ENCODE assay signal across 14 cellular contexts in the genomic region with DNA sequence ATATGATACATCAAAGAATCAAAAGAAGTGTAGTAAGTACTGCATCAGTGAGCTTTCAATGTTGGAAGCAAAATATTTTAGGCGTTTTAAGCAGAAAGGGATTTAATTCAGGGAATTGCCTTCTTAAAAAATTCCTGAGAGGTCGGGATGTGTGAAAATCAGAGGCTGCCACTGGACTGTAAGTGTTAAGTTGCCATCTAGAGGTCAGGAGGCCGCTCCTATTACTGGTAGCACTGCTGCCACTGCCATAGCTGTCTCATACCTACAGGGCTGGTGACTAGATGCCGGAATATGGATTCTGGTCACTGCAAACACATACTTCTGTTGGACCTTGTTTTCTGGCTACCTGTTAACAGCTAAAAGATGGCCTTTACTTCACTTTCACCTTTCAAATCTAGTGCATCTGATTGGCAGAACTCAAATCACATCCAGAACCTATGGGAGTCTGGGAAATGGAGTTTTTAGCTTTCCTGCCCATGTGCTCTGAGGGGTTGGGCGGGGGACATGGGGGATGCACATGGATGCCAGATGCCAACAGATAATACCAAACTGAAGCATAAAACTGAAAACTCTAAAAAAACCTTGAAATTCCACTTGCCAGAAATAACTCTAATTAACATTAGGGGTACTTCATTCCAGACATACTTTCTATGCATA. TPM values are rescaled to one million over a fixed set of nuclear protein-coding genes. Genes with fewer than 3 reads are reported as not detected.
A peak's percentile ranks its signal among the peaks of the same experiment; 100 is the strongest.
DNase-seq lines count a peak whose midpoint lies in the region; ATAC-seq, FAIRE-seq and TF ChIP-seq lines count a peak whose summit lies in the region.
"Had no signal": no experiment of that assay in that cellular context is flagged by ENCODE, and none has a peak within 500 bp of the region (broad histone marks: within the 10 kb centered on the region; RNA-seq: fewer than 3 reads in every experiment).

No MANE protein-coding gene starts in this region.

- peak; percentile 86 for ATAC-seq in Right ventricle myocardium superior (ENCODE audit: poor library complexity)
- peak; percentile 90 for ATAC-seq in HepG2
- no peak for ATAC-seq in GM18858 (IDR thresholded peaks at IDR 0.05; ENCODE audit: unreplicated experiment)
- ATAC-seq: activated CD8-positive, alpha-beta T cell treated with anti-CD3 and anti-CD28 coated beads for 36 hours; activated T-helper 17 cell treated with anti-CD3 and anti-CD28 coated beads, Interleukin-2, amount 50 U/mL, for 72 hours had no signal

- CTCF ChIA-PET in HepG2 (lab: Yijun Ruan, JAX; ENCODE audit: low intra/inter-chr PET ratio, low total read pairs), result no interaction called here

- DNase-seq in Right ventricle myocardium superior (no peak), right atrium auricular region (ENCODE audit: low spot score) (no peak), SW480 (ENCODE audit: low spot score) (peak; percentile 24), HepG2 (ENCODE audit: low spot score) (peak; percentile 23), SIG-M5 (lab: John Stamatoyannopoulos, UW) (no peak), NCI-H2196 (lab: John Stamatoyannopoulos, UW; ENCODE audit: unreplicated experiment) (no peak)
- no peak for DNase-seq in activated CD4-positive, alpha-beta T cell treated with anti-CD3 and anti-CD28 coated beads for 4 hours
- DNase-seq: activated CD8-positive, alpha-beta T cell treated with anti-CD3 and anti-CD28 coated beads for 36 hours; NCI-H1694 treated with DMSO at 0.1 percent for 48 hours; NCI-H524 treated with DMSO at 0.1 percent for 48 hours; sigmoid colon; stimulated activated CD4-positive, alpha-beta T cell treated with anti-CD3 and anti-CD28 coated beads, Interleukin-4, amount 100 ng/mL, for 4 hours had no signal

- H3K27ac ChIP-seq in right atrium auricular region (no peak overlapping the region), HepG2 (ENCODE audit: extremely low read length, insufficient read depth, low read length) (no peak overlapping the region)
- H3K27ac ChIP-seq: sigmoid colon had no signal

- WGBS in HepG2 (ENCODE audit: low lambda C conversion rate), result 49% methylated on average over 5 of the region's 5 CpGs

- H3K4me3 ChIP-seq in right atrium auricular region, result no peak overlapping the region
- H3K4me3 ChIP-seq in HepG2 (replicated peaks in 1 of 3; ENCODE audit: insufficient read depth in 1 of 3, low read depth in 2 of 3, low read length in 3 of 3), result no peak overlapping the region
- H3K4me3 ChIP-seq: sigmoid colon had no signal

- H3K4me1 ChIP-seq in right atrium auricular region, result no peaks in the 10 kb centered on the region
- no peaks in the 10 kb centered on the region for H3K4me1 ChIP-seq in HepG2 (ENCODE audit: insufficient read depth, low read length)

- H3K9me3 ChIP-seq in right atrium auricular region, result no peaks in the 10 kb centered on the region
- H3K9me3 ChIP-seq in HepG2 (ENCODE audit: low read length), result no peaks in the 10 kb centered on the region
- H3K9me3 ChIP-seq: sigmoid colon had no signal

- TF ChIP-seq EP300 in HepG2 (IDR thresholded peaks at IDR 0.05; ENCODE audit: low read depth in 2 of 2, low read length in 2 of 2) (no peak), HepG2 (CRISPR knock-in tag; IDR thresholded peaks at IDR 0.05; ENCODE audit: borderline replicate concordance) (no peak)

- H4K20me1 ChIP-seq in HepG2 (ENCODE audit: insufficient read depth, low read length), result no peaks in the 10 kb centered on the region

- no peak for TF ChIP-seq POLR2A in HepG2 (IDR thresholded peaks at IDR 0.05; ENCODE audit: insufficient read depth in 1 of 2, low read depth in 2 of 2, low read length in 2 of 2)

- TF ChIP-seq CTCF in right atrium auricular region (IDR thresholded peaks at IDR 0.05) (no peak), HepG2 (CRISPR knock-in tag; IDR thresholded peaks at IDR 0.05) (peak; percentile 61)

- POLR2A ChIA-PET in HepG2 (lab: Yijun Ruan, JAX), result no interaction called here

- no peak overlapping the region for H3K9ac ChIP-seq in HepG2 (ENCODE audit: insufficient read depth, low read depth, low read length)

- BruUV-seq in HepG2 (replicated peaks; lab: Mats Ljungman, UMichigan), result no TSS peak

- no peaks in the 10 kb centered on the region for H3K27me3 ChIP-seq in right atrium auricular region
- no peaks in the 10 kb centered on the region for H3K27me3 ChIP-seq in HepG2 (ENCODE audit: control insufficient read depth in 1 of 2, insufficient read depth in 2 of 2, low read length in 2 of 2)
- H3K27me3 ChIP-seq: sigmoid colon had no signal

- no peak for FAIRE-seq in HepG2 (lab: Jason Lieb, UNC)

- H3K79me2 ChIP-seq in HepG2 (ENCODE audit: insufficient read depth, low read length), result no peaks in the 10 kb centered on the region

- H3K36me3 ChIP-seq in right atrium auricular region, result no peaks in the 10 kb centered on the region
- H3K36me3 ChIP-seq in HepG2 (replicated peaks in 1 of 2; ENCODE audit: control insufficient read depth in 1 of 2, insufficient read depth in 2 of 2, low read length in 2 of 2), result no peaks in the 10 kb centered on the region
- H3K36me3 ChIP-seq: sigmoid colon had no signal

- H2AFZ ChIP-seq in HepG2 (ENCODE audit: low read length), result no peak overlapping the region

- no peak overlapping the region for H3K4me2 ChIP-seq in HepG2 (ENCODE audit: low read depth, low read length)

- TF ChIP-seq RAD21 in HepG2 (CRISPR knock-in tag; IDR thresholded peaks at IDR 0.05), result no peak

- intact Hi-C loops in Right ventricle myocardium superior (cut with DNase I), result no loop called here
- intact Hi-C loops in HepG2 (cut with micrococcal nuclease; ENCODE audit: unreplicated experiment), result no loop called here

- in situ Hi-C loops in HepG2 (cut with HindIII; ENCODE audit: extremely low pct_ligation_motif_present, low pct_unique_long_range_greater_than_20kb), result no loop called here

TF ChIP-seq in HepG2, 621 proteins besides CTCF, POLR2A, EP300 and RAD21:
- TF ChIP-seq NR2F1 (CRISPR knock-in tag; IDR thresholded peaks at IDR 0.05), result no peak
- TF ChIP-seq PAF1 (CRISPR knock-in tag; IDR thresholded peaks at IDR 0.05), result no peak
- no peak for TF ChIP-seq EHMT2 (IDR thresholded peaks at IDR 0.05; ENCODE audit: borderline replicate concordance, low read depth, low read length)
- TF ChIP-seq STAG1 (CRISPR knock-in tag; IDR thresholded peaks at IDR 0.05), result peak; percentile 59
- TF ChIP-seq SMC3 (IDR thresholded peaks at IDR 0.05; ENCODE audit: low read length), result peak; percentile 18; the same call in 1 of the 2 replicates
TF ChIP-seq in HepG2: peak in this region for 2.

RNA-seq across cellular contexts. Expression of a gene that starts 29.8 kb away (rescaled TPM):
- 4.2 TPM for total RNA-seq in Right ventricle myocardium superior
- total RNA-seq in right atrium auricular region, result 1 to 10 TPM; 4.1 to 6.6 TPM
- total RNA-seq in HepG2 (2016; rRNA removed; fragmentation: Illumina TruSeq; extraction: Trizol), result 0.06 and 0.13 TPM in 2 replicates
- total RNA-seq in HepG2 (2016; cell fraction: cytosol; rRNA removed; fragmentation: Illumina TruSeq; extraction: Trizol; ENCODE audit: low read depth), result not detected in 2 replicates
- total RNA-seq in HepG2 (2016; cell fraction: insoluble cytoplasmic fraction; rRNA removed; fragmentation: Illumina TruSeq; extraction: Trizol), result 0.02 and 0.04 TPM in 2 replicates
- 0.09 TPM in 1 of 2 replicates, not detected in the other for total RNA-seq in HepG2 (2016; cell fraction: membrane; rRNA removed; fragmentation: Illumina TruSeq; extraction: Trizol)
- 0.09 and 0.60 TPM in 2 replicates for total RNA-seq in HepG2 (2016; cell fraction: nucleus; rRNA removed; fragmentation: Illumina TruSeq; extraction: Trizol)
- 0.01 and 0.05 TPM in 2 replicates for polyA plus RNA-seq in HepG2 (2011; rRNA removed)
- 0.01 and 0.04 TPM in 2 replicates for polyA plus RNA-seq in HepG2 (2011; cell fraction: cytosol; rRNA removed)
- polyA plus RNA-seq in HepG2 (2011; cell fraction: nucleus; rRNA removed), result 0.09 and 0.10 TPM in 2 replicates
- 0.01 TPM in 2 replicates for polyA plus RNA-seq in HepG2 (2012)
- polyA plus RNA-seq in HepG2 (2016; cell fraction: cytosol; fragmentation: Illumina TruSeq; extraction: Trizol; ENCODE audit: low read depth), result not detected in 2 replicates
- 0.03 and 0.04 TPM in 2 replicates for polyA plus RNA-seq in HepG2 (2016; cell fraction: insoluble cytoplasmic fraction; fragmentation: Illumina TruSeq; extraction: Trizol; ENCODE audit: low read depth)
- polyA plus RNA-seq in HepG2 (2016; cell fraction: membrane; fragmentation: Illumina TruSeq; extraction: Trizol; ENCODE audit: low read depth), result 0.16 TPM in 1 of 2 replicates, not detected in the other
- 0.07 and 0.16 TPM in 2 replicates for polyA plus RNA-seq in HepG2 (2016; cell fraction: nucleus; fragmentation: Illumina TruSeq; extraction: Trizol; ENCODE audit: insufficient read depth, low read depth)
- polyA minus RNA-seq in HepG2 (2011; rRNA and poly(A)+ RNA removed; ENCODE audit: low replicate concordance), result 0.18 and 12.6 TPM in 2 replicates
- under 0.01 and 0.10 TPM in 2 replicates for polyA minus RNA-seq in HepG2 (2011; cell fraction: cytosol; rRNA and poly(A)+ RNA removed)
- 0.12 and 0.39 TPM in 2 replicates for polyA minus RNA-seq in HepG2 (2011; cell fraction: nucleus; rRNA and poly(A)+ RNA removed)

Comparison
In these comparisons a context has a peak if more than half of its experiments do, and no peak if none do; other contexts are left out.
1. DNase-seq: peak in SW480 (single experiment) and HepG2 (single experiment); none in Right ventricle myocardium superior (single experiment), right atrium auricular region (single experiment), SIG-M5 (single experiment), activated CD4-positive, alpha-beta T cell treated with anti-CD3 and anti-CD28 coated beads for 4 hours (0 of 2) and NCI-H2196 (single experiment).